34 cellular contexts compared by ENCODE assay signal in the genomic region with DNA sequence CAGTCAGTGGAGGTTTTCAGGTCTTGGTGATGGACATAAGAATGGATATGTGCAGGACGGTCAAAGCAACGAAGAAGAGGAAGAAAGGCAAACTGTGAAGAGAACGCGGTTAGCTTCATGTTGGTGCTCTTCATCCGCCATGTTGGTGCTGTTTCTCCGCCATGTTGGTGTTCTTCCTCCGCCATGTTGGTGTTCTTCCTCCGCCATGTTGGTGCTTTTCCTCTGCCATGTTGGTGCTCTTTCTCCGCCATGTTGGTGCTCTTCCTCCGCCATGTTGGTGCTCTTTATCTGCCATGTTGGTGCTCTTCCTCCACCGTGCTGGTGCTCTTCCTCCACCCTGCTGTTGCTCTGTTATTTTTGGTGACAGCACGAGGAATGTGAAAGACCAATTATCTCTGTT.
"Had no signal": no experiment of that assay in that cellular context is flagged by ENCODE, and none has a peak within 500 bp of the region (broad histone marks: within the 10 kb centered on the region; RNA-seq: fewer than 3 reads in every experiment).

No MANE protein-coding gene starts in this region.

- H3K4me3 ChIP-seq: cardiac muscle cell, colonic mucosa, esophagus squamous epithelium, gastroesophageal sphincter, heart right ventricle, hepatocyte had no signal

- FAIRE-seq: astrocyte, TTC549 had no signal

- H3K4me2 ChIP-seq: hepatocyte had no signal

- H3K4me1 Mint-ChIP-seq: activated CD4-positive, alpha-beta memory T cell treated with anti-CD3 and anti-CD28 coated beads, Interleukin-2, amount 10 ng/mL, durations not matched to agents 7 days and 5 days; activated CD4-positive, alpha-beta T cell treated with anti-CD3 and anti-CD28 coated beads, Interleukin-2, amount 10 ng/mL, durations not matched to agents 7 days and 5 days; activated T-helper 17 cell treated with anti-CD3 and anti-CD28 coated beads, Interleukin-2, amount 50 U/mL, for 72 hours; T-helper 17 cell had no signal

- H3K79me2 ChIP-seq: hepatocyte had no signal

- H3K27ac ChIP-seq: cardiac muscle cell, colonic mucosa, epithelial cell of prostate, esophagus squamous epithelium, gastroesophageal sphincter, heart right ventricle, hepatocyte, VCaP had no signal

- ATAC-seq: activated T-cell treated with anti-CD3 and anti-CD28 coated beads, Interleukin-2, amount 50 U/mL, for 4 hours; activated T-helper 17 cell treated with anti-CD3 and anti-CD28 coated beads, Interleukin-2, amount 50 U/mL, for 72 hours; gastroesophageal sphincter; heart right ventricle; T-helper 17 cell; WTC11 had no signal

- H3K36me3 ChIP-seq: colonic mucosa had no signal

- H2AFZ ChIP-seq: hepatocyte had no signal

- H3K27me3 ChIP-seq: cardiac muscle cell, colonic mucosa, esophagus squamous epithelium, gastroesophageal sphincter, heart right ventricle, hepatocyte had no signal

- H3K4me1 ChIP-seq: colonic mucosa, esophagus squamous epithelium, gastroesophageal sphincter, heart right ventricle had no signal

- H3K4me3 Mint-ChIP-seq: activated CD4-positive, alpha-beta memory T cell treated with anti-CD3 and anti-CD28 coated beads, Interleukin-2, amount 10 ng/mL, durations not matched to agents 7 days and 5 days; activated CD4-positive, alpha-beta T cell treated with anti-CD3 and anti-CD28 coated beads, Interleukin-2, amount 10 ng/mL, durations not matched to agents 7 days and 5 days; activated naive CD8-positive, alpha-beta T cell; activated T-cell treated with anti-CD3 and anti-CD28 coated beads, Interleukin-2, amount 50 U/mL, for 4 hours; activated T-helper 17 cell treated with anti-CD3 and anti-CD28 coated beads, Interleukin-2, amount 50 U/mL, for 72 hours; T-helper 17 cell; T-helper 2 cell treated with Interferon-gamma antibody and Interleukin-4, amounts not matched to agents 5 μg/mL and 100 μg/mL, for 36 hours; WTC11 had no signal

- DNase-seq: activated CD4-positive, alpha-beta memory T cell treated with anti-CD3 and anti-CD28 coated beads, Interleukin-2, amount 10 ng/mL, durations not matched to agents 7 days and 5 days; activated CD4-positive, alpha-beta T cell treated with anti-CD3 and anti-CD28 coated beads for 1 hour; activated CD4-positive, alpha-beta T cell treated with anti-CD3 and anti-CD28 coated beads for 4 hours; activated CD4-positive, alpha-beta T cell treated with anti-CD3 and anti-CD28 coated beads, Interleukin-2, amount 10 ng/mL, durations not matched to agents 7 days and 5 days; activated CD4-positive, alpha-beta T cell treated with anti-CD3 and anti-CD28 coated beads, Interleukin-2, amount 50 U/mL, for 4 hours; activated CD8-positive, alpha-beta memory T cell treated with anti-CD3 and anti-CD28 coated beads for 24 hours; activated effector memory CD4-positive, alpha-beta T cell treated with Interleukin-2 at 50 U/mL for 16 hours; activated gamma-delta T cell treated with Interleukin-2 at 50 U/mL for 16 hours; activated naive CD4-positive, alpha-beta T cell treated with anti-CD3 and anti-CD28 coated beads, Interleukin-2, amount 50 U/mL, for 16 hours; activated naive CD4-positive, alpha-beta T cell treated with Interleukin-2 at 50 U/mL for 16 hours; activated T-cell treated with anti-CD3 and anti-CD28 coated beads, Interleukin-2, amount 50 U/mL, for 4 hours; amniotic stem cell; anterior cingulate cortex; central memory CD4-positive, alpha-beta T cell; cerebellar nuclear complex; colonic mucosa; effector CD8-positive, alpha-beta T cell; esophagus squamous epithelium; foreskin melanocyte; heart right ventricle; T-helper 1 cell; T-helper 17 cell; T1000 had no signal

- H3K36me3 Mint-ChIP-seq: activated naive CD8-positive, alpha-beta T cell had no signal

- H3K9me3 ChIP-seq: colonic mucosa, esophagus squamous epithelium, gastroesophageal sphincter, heart right ventricle had no signal

- H3K27me3 Mint-ChIP-seq: activated CD4-positive, alpha-beta memory T cell treated with anti-CD3 and anti-CD28 coated beads, Interleukin-2, amount 10 ng/mL, durations not matched to agents 7 days and 5 days; activated CD4-positive, alpha-beta T cell treated with anti-CD3 and anti-CD28 coated beads, Interleukin-2, amount 10 ng/mL, durations not matched to agents 7 days and 5 days; activated naive CD8-positive, alpha-beta T cell; T-helper 17 cell had no signal

- H3K27ac Mint-ChIP-seq: activated CD4-positive, alpha-beta memory T cell treated with anti-CD3 and anti-CD28 coated beads, Interleukin-2, amount 10 ng/mL, durations not matched to agents 7 days and 5 days; activated CD4-positive, alpha-beta T cell treated with anti-CD3 and anti-CD28 coated beads, Interleukin-2, amount 10 ng/mL, durations not matched to agents 7 days and 5 days; activated naive CD8-positive, alpha-beta T cell; activated T-helper 17 cell treated with anti-CD3 and anti-CD28 coated beads, Interleukin-2, amount 50 U/mL, for 72 hours; T-helper 17 cell; T-helper 2 cell treated with Interferon-gamma antibody and Interleukin-4, amounts not matched to agents 5 μg/mL and 100 μg/mL, for 36 hours; WTC11 had no signal
